Comparison of ENCODE assay signal across 28 cellular contexts in genomic region chr2:222809582-222809981, GRCh38.
"Had no signal": no experiment of that assay in that cellular context is flagged by ENCODE, and none has a peak within 500 bp of the region (broad histone marks: within the 10 kb centered on the region; RNA-seq: fewer than 3 reads in every experiment).

No MANE protein-coding gene starts in this region.

- H3K36me3 ChIP-seq: adrenal gland, ascending aorta had no signal

- DNase-seq: activated CD4-positive, alpha-beta memory T cell treated with anti-CD3 and anti-CD28 coated beads, Interleukin-2, amount 10 ng/mL, durations not matched to agents 7 days and 5 days; activated CD4-positive, alpha-beta T cell treated with anti-CD3 and anti-CD28 coated beads for 1 hour; activated CD4-positive, alpha-beta T cell treated with anti-CD3 and anti-CD28 coated beads for 4 hours; activated CD4-positive, alpha-beta T cell treated with anti-CD3 and anti-CD28 coated beads, Interleukin-2, amount 10 ng/mL, durations not matched to agents 7 days and 5 days; activated CD4-positive, alpha-beta T cell treated with anti-CD3 and anti-CD28 coated beads, Interleukin-2, amount 50 U/mL, for 4 hours; activated CD8-positive, alpha-beta memory T cell treated with anti-CD3 and anti-CD28 coated beads, Interleukin-2, amount 50 U/mL, for 48 hours; activated effector memory CD4-positive, alpha-beta T cell treated with anti-CD3 and anti-CD28 coated beads, Interleukin-2, amount 50 U/mL, for 16 hours; activated naive CD4-positive, alpha-beta T cell treated with anti-CD3 and anti-CD28 coated beads for 36 hours; activated naive CD8-positive, alpha-beta T cell treated with anti-CD3 and anti-CD28 coated beads for 36 hours; activated naive CD8-positive, alpha-beta T cell treated with anti-CD3 and anti-CD28 coated beads, Interleukin-2, amount 50 U/mL, for 24 hours; activated T-cell treated with anti-CD3 and anti-CD28 coated beads for 4 hours; activated T-cell treated with anti-CD3 and anti-CD28 coated beads, Interleukin-2, amount 50 U/mL, for 24 hours; adrenal gland; dorsolateral prefrontal cortex; effector memory CD4-positive, alpha-beta T cell; endodermal cell; foreskin fibroblast; T-helper 2 cell had no signal

- H3K27me3 ChIP-seq: adrenal gland, ascending aorta, dorsolateral prefrontal cortex had no signal

- H3K4me3 Mint-ChIP-seq: activated CD4-positive, alpha-beta memory T cell treated with anti-CD3 and anti-CD28 coated beads, Interleukin-2, amount 10 ng/mL, durations not matched to agents 7 days and 5 days; activated CD4-positive, alpha-beta T cell treated with anti-CD3 and anti-CD28 coated beads, Interleukin-2, amount 10 ng/mL, durations not matched to agents 7 days and 5 days; activated naive CD4-positive, alpha-beta T cell treated with anti-CD3 and anti-CD28 coated beads for 36 hours; activated naive CD4-positive, alpha-beta T cell treated with anti-CD3 and anti-CD28 coated beads, Interleukin-2, amount 50 U/mL, for 24 hours; activated naive CD8-positive, alpha-beta T cell treated with anti-CD3 and anti-CD28 coated beads for 36 hours; activated naive CD8-positive, alpha-beta T cell treated with anti-CD3 and anti-CD28 coated beads, Interleukin-2, amount 50 U/mL, for 24 hours; activated T-cell treated with anti-CD3 and anti-CD28 coated beads, Interleukin-2, amount 50 U/mL, for 24 hours; activated T-helper 1 cell treated with anti-CD3 and anti-CD28 coated beads, Interleukin-12 subunit alpha, Interleukin-12 subunit beta, Interleukin-2, Interleukin-4 antibody, amounts not matched to agents 30 ng/mL and 10 ng/mL and 1 ng/mL, durations not matched to agents 14 hours and 24 hours and 36 hours; brain; central memory CD8-positive, alpha-beta T cell; dendritic cell treated with granulocyte-macrophage colony-stimulating factor and Interleukin-4, amounts not matched to agents 40 ng/mL and 50 ng/mL, for 4 days; endodermal cell; WTC11 had no signal

- H3K4me1 ChIP-seq: ascending aorta had no signal

- H3K4me1 Mint-ChIP-seq: activated naive CD4-positive, alpha-beta T cell treated with anti-CD3 and anti-CD28 coated beads, Interleukin-2, amount 50 U/mL, for 24 hours; central memory CD8-positive, alpha-beta T cell; endodermal cell had no signal

- H3K27me3 Mint-ChIP-seq: activated CD4-positive, alpha-beta T cell treated with anti-CD3 and anti-CD28 coated beads, Interleukin-2, amount 10 ng/mL, durations not matched to agents 7 days and 5 days; activated T-cell treated with anti-CD3 and anti-CD28 coated beads, Interleukin-2, amount 50 U/mL, for 24 hours; dendritic cell treated with granulocyte-macrophage colony-stimulating factor and Interleukin-4, amounts not matched to agents 40 ng/mL and 50 ng/mL, for 4 days had no signal

- H3K9me3 Mint-ChIP-seq: activated CD4-positive, alpha-beta memory T cell treated with anti-CD3 and anti-CD28 coated beads, Interleukin-2, amount 10 ng/mL, durations not matched to agents 7 days and 5 days; activated CD4-positive, alpha-beta T cell treated with anti-CD3 and anti-CD28 coated beads, Interleukin-2, amount 10 ng/mL, durations not matched to agents 7 days and 5 days; activated naive CD4-positive, alpha-beta T cell treated with anti-CD3 and anti-CD28 coated beads for 36 hours; activated naive CD4-positive, alpha-beta T cell treated with anti-CD3 and anti-CD28 coated beads, Interleukin-2, amount 50 U/mL, for 24 hours; activated naive CD8-positive, alpha-beta T cell treated with anti-CD3 and anti-CD28 coated beads for 36 hours; activated naive CD8-positive, alpha-beta T cell treated with anti-CD3 and anti-CD28 coated beads, Interleukin-2, amount 50 U/mL, for 24 hours; activated T-cell treated with anti-CD3 and anti-CD28 coated beads, Interleukin-2, amount 50 U/mL, for 24 hours; activated T-helper 1 cell treated with anti-CD3 and anti-CD28 coated beads, Interleukin-12 subunit alpha, Interleukin-12 subunit beta, Interleukin-2, Interleukin-4 antibody, amounts not matched to agents 30 ng/mL and 10 ng/mL and 1 ng/mL, durations not matched to agents 14 hours and 24 hours and 36 hours; activated T-helper 2 cell treated with anti-CD3 and anti-CD28 coated beads, Interferon-gamma antibody, Interleukin-2, Interleukin-4, amounts not matched to agents 10 μg/mL and 5 μg/mL and 100 μg/mL, durations not matched to agents 14 hours and 24 hours and 36 hours; central memory CD8-positive, alpha-beta T cell; dendritic cell treated with granulocyte-macrophage colony-stimulating factor and Interleukin-4, amounts not matched to agents 40 ng/mL and 50 ng/mL, for 4 days; WTC11 had no signal

- H3K27ac Mint-ChIP-seq: activated CD4-positive, alpha-beta memory T cell treated with anti-CD3 and anti-CD28 coated beads, Interleukin-2, amount 10 ng/mL, durations not matched to agents 7 days and 5 days; activated CD4-positive, alpha-beta T cell treated with anti-CD3 and anti-CD28 coated beads, Interleukin-2, amount 10 ng/mL, durations not matched to agents 7 days and 5 days; activated naive CD4-positive, alpha-beta T cell treated with anti-CD3 and anti-CD28 coated beads for 36 hours; activated naive CD4-positive, alpha-beta T cell treated with anti-CD3 and anti-CD28 coated beads, Interleukin-2, amount 50 U/mL, for 24 hours; activated naive CD8-positive, alpha-beta T cell treated with anti-CD3 and anti-CD28 coated beads for 36 hours; activated naive CD8-positive, alpha-beta T cell treated with anti-CD3 and anti-CD28 coated beads, Interleukin-2, amount 50 U/mL, for 24 hours; activated T-cell treated with anti-CD3 and anti-CD28 coated beads, Interleukin-2, amount 50 U/mL, for 24 hours; activated T-helper 1 cell treated with anti-CD3 and anti-CD28 coated beads, Interleukin-12 subunit alpha, Interleukin-12 subunit beta, Interleukin-2, Interleukin-4 antibody, amounts not matched to agents 30 ng/mL and 10 ng/mL and 1 ng/mL, durations not matched to agents 14 hours and 24 hours and 36 hours; activated T-helper 2 cell treated with anti-CD3 and anti-CD28 coated beads, Interferon-gamma antibody, Interleukin-2, Interleukin-4, amounts not matched to agents 10 μg/mL and 5 μg/mL and 100 μg/mL, durations not matched to agents 14 hours and 24 hours and 36 hours; brain; dendritic cell treated with granulocyte-macrophage colony-stimulating factor and Interleukin-4, amounts not matched to agents 40 ng/mL and 50 ng/mL, for 4 days; endodermal cell; WTC11 had no signal

- ATAC-seq: activated naive CD8-positive, alpha-beta T cell treated with anti-CD3 and anti-CD28 coated beads, Interleukin-2, amount 50 U/mL, for 24 hours; WTC11 had no signal

- H3K36me3 Mint-ChIP-seq: activated naive CD4-positive, alpha-beta T cell treated with anti-CD3 and anti-CD28 coated beads, Interleukin-2, amount 50 U/mL, for 24 hours; activated naive CD8-positive, alpha-beta T cell treated with anti-CD3 and anti-CD28 coated beads for 36 hours; brain; WTC11 had no signal

- H3K4me3 ChIP-seq: adrenal gland, ascending aorta, coronary artery, dorsolateral prefrontal cortex had no signal

- H3K9me3 ChIP-seq: adrenal gland, ascending aorta had no signal

- H3K27ac ChIP-seq: adrenal gland, ascending aorta, coronary artery, dorsolateral prefrontal cortex, VCaP had no signal
